In genomic region chr11:133049244-133050019, GRCh38 we compare ENCODE assay signal across 17 cellular contexts.
DNase-seq lines count a peak whose midpoint lies in the region; ATAC-seq and TF ChIP-seq lines count a peak whose summit lies in the region.
"Had no signal": no experiment of that assay in that cellular context is flagged by ENCODE, and none has a peak within 500 bp of the region (broad histone marks: within the 10 kb centered on the region; RNA-seq: fewer than 3 reads in every experiment).

No MANE protein-coding gene starts in this region.

- no peak overlapping the region for H3K9ac ChIP-seq in mesendoderm (ENCODE audit: low read length)
- H3K9ac ChIP-seq: BLaER1, GM23248 had no signal

- H3K4ac ChIP-seq in mesendoderm (ENCODE audit: low read depth, low read length), result no peak overlapping the region

- H3K36me3 Mint-ChIP-seq in GM23338 (ENCODE audit: low read depth) (no peaks in the 10 kb centered on the region), WTC11 (no peaks in the 10 kb centered on the region)
- H3K36me3 Mint-ChIP-seq: CD4-positive, CD25-positive, alpha-beta regulatory T cell; CD8-positive, alpha-beta T cell had no signal

- H3K9me3 Mint-ChIP-seq in GM23338, result no peaks in the 10 kb centered on the region
- no peaks in the 10 kb centered on the region for H3K9me3 Mint-ChIP-seq in WTC11
- H3K9me3 Mint-ChIP-seq: CD8-positive, alpha-beta T cell; H9 had no signal

- no peak for DNase-seq in GM23338 (ENCODE audit: low spot score)
- no peak for DNase-seq in WTC11 (ENCODE audit: low spot score)
- DNase-seq in mesendoderm, result peak; percentile 40
- DNase-seq in stimulated activated CD4-positive, alpha-beta T cell treated with anti-CD3 and anti-CD28 coated beads, Interleukin-15, amount 100 ng/mL, for 24 hours, result no peak
- DNase-seq: Caco-2; CD4-positive, CD25-positive, alpha-beta regulatory T cell; CD8-positive, alpha-beta T cell; DMS153; DND-41; GM23248; H9 had no signal

- no peak overlapping the region for H3K56ac ChIP-seq in mesendoderm (ENCODE audit: low read length)

- no peak overlapping the region for H4K5ac ChIP-seq in mesendoderm (ENCODE audit: low read length)

- H3K79me2 ChIP-seq in GM23338 (replicated peaks; ENCODE audit: insufficient read depth) (no peaks in the 10 kb centered on the region), mesendoderm (ENCODE audit: control insufficient read depth, insufficient read depth, low read length) (no peaks in the 10 kb centered on the region)

- H4K8ac ChIP-seq in mesendoderm (ENCODE audit: low read depth, low read length), result no peak overlapping the region

- no peak overlapping the region for H2BK5ac ChIP-seq in mesendoderm (ENCODE audit: low read length)

- H3K79me1 ChIP-seq in mesendoderm (ENCODE audit: low read length), result no peaks in the 10 kb centered on the region

- peak; percentile 17; the same call in 1 of the 3 replicates for ATAC-seq in GM23338
- peak; percentile 70 for ATAC-seq in WTC11
- no peak for ATAC-seq in HG03442 (IDR thresholded peaks at IDR 0.05; ENCODE audit: unreplicated experiment)
- no peak for ATAC-seq in GM19328 (IDR thresholded peaks at IDR 0.05; ENCODE audit: unreplicated experiment)
- ATAC-seq: CD8-positive, alpha-beta T cell; HCT116 had no signal

- H2AK5ac ChIP-seq in mesendoderm (ENCODE audit: low read length), result peak overlapping the region; percentile 11

- H3K27ac ChIP-seq in GM23338 (ENCODE audit: low read depth) (peak overlapping the region; percentile 66; the same call in 1 of the 2 replicates), mesendoderm (ENCODE audit: low read depth, low read length) (no peak overlapping the region)
- H3K27ac ChIP-seq: BLaER1, C4-2B, GM23248 had no signal

- H3K4me2 ChIP-seq in GM23338 (0 out of 2 replicates have a peak overlapping the region, but pooled peaks have one; percentile 42), mesendoderm (ENCODE audit: low read length) (no peak overlapping the region)
- H3K4me2 ChIP-seq: BLaER1 had no signal

- CTCF ChIA-PET in WTC11 (lab: Charles Lee), result interaction anchor here (1.3 to 1.6 kb wide), 3 partner anchors 9 to 108 kb away, joined by 5 to 7 read pairs (median 6); no protein-coding TSS in a partner anchor

- no peaks in the 10 kb centered on the region; the same call in 1 of the 2 replicates for H3K36me3 ChIP-seq in GM23338 (ENCODE audit: insufficient read depth)
- H3K36me3 ChIP-seq in mesendoderm (ENCODE audit: control insufficient read depth, insufficient read depth, low read length), result no peaks in the 10 kb centered on the region
- H3K36me3 ChIP-seq: BLaER1 had no signal

- no peak overlapping the region for H2AFZ ChIP-seq in GM23338
- H2AFZ ChIP-seq: GM23248 had no signal

- WGBS in mesendoderm (ENCODE audit: extremely low coverage, insufficient coverage, low lambda C conversion rate), result no CpG with 5 or more reads among the region's 11 CpGs

- no peak overlapping the region; the same call in 1 of the 2 replicates for H3K4me3 ChIP-seq in GM23338
- H3K4me3 ChIP-seq in mesendoderm (ENCODE audit: low read length), result no peak overlapping the region
- H3K4me3 ChIP-seq: BLaER1, GM23248 had no signal

- H3F3A ChIP-seq in GM23338 (replicated peaks; ENCODE audit: low read depth), result no peaks in the 10 kb centered on the region

- H3K4me3 Mint-ChIP-seq in GM23338 (no peak overlapping the region), WTC11 (no peak overlapping the region)
- H3K4me3 Mint-ChIP-seq: B cell; CD4-positive, CD25-positive, alpha-beta regulatory T cell; CD8-positive, alpha-beta T cell; H9 had no signal

- POLR2A ChIA-PET in WTC11 (lab: Charles Lee), result interaction anchor here (0.5 kb wide), 1 partner anchor 50 kb away, joined by 3 read pairs; no protein-coding TSS in a partner anchor

- H3K27me3 Mint-ChIP-seq in GM23338 (ENCODE audit: insufficient read depth, low read depth, poor library complexity), result no peaks in the 10 kb centered on the region
- no peaks in the 10 kb centered on the region; the same call in 1 of the 2 replicates for H3K27me3 Mint-ChIP-seq in WTC11 (ENCODE audit: low read depth)
- H3K27me3 Mint-ChIP-seq: B cell; CD4-positive, CD25-positive, alpha-beta regulatory T cell had no signal

- H2BK120ac ChIP-seq in mesendoderm (ENCODE audit: low read depth, low read length), result no peak overlapping the region

- peaks cover 4% of the 10 kb centered on the region for H3K9me2 ChIP-seq in GM23338 (ENCODE audit: insufficient read depth)

- no peak overlapping the region for H3K23ac ChIP-seq in mesendoderm (ENCODE audit: low read length)

- H3K18ac ChIP-seq in mesendoderm (ENCODE audit: low read length), result no peak overlapping the region

- H4K20me1 ChIP-seq in GM23338 (replicated peaks; ENCODE audit: insufficient read depth), result no peaks in the 10 kb centered on the region
- H4K20me1 ChIP-seq: BLaER1 had no signal

- H2BK15ac ChIP-seq in mesendoderm (replicated peaks; ENCODE audit: low read depth), result no peak overlapping the region

- H3K27ac Mint-ChIP-seq in GM23338 (no peak overlapping the region), WTC11 (no peak overlapping the region)
- H3K27ac Mint-ChIP-seq: B cell; CD4-positive, CD25-positive, alpha-beta regulatory T cell; CD8-positive, alpha-beta T cell had no signal

- no peaks in the 10 kb centered on the region for H3K27me3 ChIP-seq in GM23338 (ENCODE audit: insufficient read depth)
- no peaks in the 10 kb centered on the region for H3K27me3 ChIP-seq in mesendoderm (ENCODE audit: insufficient read depth, low read length, poor library complexity)
- H3K27me3 ChIP-seq: BLaER1 had no signal

- H3K4me1 Mint-ChIP-seq in GM23338, result peaks cover 36% of the 10 kb centered on the region
- H3K4me1 Mint-ChIP-seq in WTC11, result peaks cover 35% of the 10 kb centered on the region
- H3K4me1 Mint-ChIP-seq: B cell; CD4-positive, CD25-positive, alpha-beta regulatory T cell had no signal

- TF ChIP-seq CTCF in GM23338 (conservative IDR thresholded peaks at IDR 0.05; ENCODE audit: low read depth in 2 of 2) (no peak), WTC11 (IDR thresholded peaks at IDR 0.05) (no peak)

- H3K4me1 ChIP-seq in GM23338 (ENCODE audit: insufficient read depth), result peaks cover 32% of the 10 kb centered on the region
- peaks cover 12% of the 10 kb centered on the region for H3K4me1 ChIP-seq in mesendoderm (ENCODE audit: control insufficient read depth, low read depth, low read length)
- H3K4me1 ChIP-seq: BLaER1, Caco-2 had no signal

TF ChIP-seq in GM23338, 12 proteins besides CTCF, POLR2A, EP300 and RAD21:
- no peak for TF ChIP-seq EZH2phosphoT487 (IDR thresholded peaks at IDR 0.05; ENCODE audit: unreplicated experiment)
TF ChIP-seq in GM23338: peak in this region for 0.

TF ChIP-seq in WTC11, 78 proteins besides CTCF, POLR2A, EP300 and RAD21 (continues in another document):
- TF ChIP-seq SMAD4 (CRISPR knock-in tag; IDR thresholded peaks at IDR 0.05) (no peak), MAX (CRISPR knock-in tag; IDR thresholded peaks at IDR 0.05) (no peak), OVOL2 (CRISPR knock-in tag; IDR thresholded peaks at IDR 0.05; ENCODE audit: borderline replicate concordance) (no peak), PRDM15 (CRISPR knock-in tag; IDR thresholded peaks at IDR 0.05) (no peak), FOXP1 (CRISPR knock-in tag; IDR thresholded peaks at IDR 0.05; ENCODE audit: borderline replicate concordance) (no peak), ZNF396 (CRISPR knock-in tag; IDR thresholded peaks at IDR 0.05; ENCODE audit: borderline replicate concordance) (no peak), JAZF1 (CRISPR knock-in tag; IDR thresholded peaks at IDR 0.05) (no peak), ZNF425 (CRISPR knock-in tag; conservative IDR thresholded peaks at IDR 0.05) (no peak)

Comparison
In these comparisons a context has a peak if more than half of its experiments do, and no peak if none do; other contexts are left out.
1. ATAC-seq: peak in GM23338 (single experiment) and WTC11 (single experiment); none in HG03442 (single experiment) and GM19328 (single experiment).